Comparison of ENCODE assay signal across 8 cellular contexts in genomic region chr17:75589017-75589918, GRCh38. TPM values are rescaled to one million over a fixed set of nuclear protein-coding genes. Genes with fewer than 3 reads are reported as not detected.
A peak's percentile ranks its signal among the peaks of the same experiment; 100 is the strongest.
DNase-seq lines count a peak whose midpoint lies in the region; ATAC-seq and TF ChIP-seq lines count a peak whose summit lies in the region.

No MANE protein-coding gene starts in this region.

- intact Hi-C loops in head of caudate nucleus (cut with DNase I) = loop anchor here (5.0 to 10.0 kb wide), 2 partner anchors 72 to 164 kb away; partner anchors contain the start of genes CASKIN2 and TSEN54

- CTCF ChIA-PET in HEK293T (lab: Yijun Ruan, JAX) = interaction anchor here (2.5 kb wide), 1 partner anchor 12 kb away, joined by 20 read pairs; no protein-coding TSS in a partner anchor

- no peaks in the 10 kb centered on the region for H3K27me3 Mint-ChIP-seq in activated naive CD8-positive, alpha-beta T cell

- DNase-seq in EH (ENCODE audit: low read depth) (peak; percentile 85), HEK293T (ENCODE audit: extremely low spot score) (peak; percentile 100), NCI-H1092 (lab: John Stamatoyannopoulos, UW) (peak; percentile 86), SKM-1 (lab: John Stamatoyannopoulos, UW; ENCODE audit: unreplicated experiment) (peak; percentile 72), head of caudate nucleus (peak; percentile 82 to 99 (median 95)), omental fat pad (ENCODE audit: low spot score) (peak; percentile 93), superior temporal gyrus (ENCODE audit: extremely low spot score) (peak; percentile 70)

- POLR2A ChIA-PET in HEK293T (lab: Yijun Ruan, JAX) = interaction anchor here (1.0 to 1.3 kb wide), 4 partner anchors 11 to 318 kb away, joined by 3 to 4 read pairs (median 3); partner anchors contain the start of genes MIF4GD and TSEN54

- no peaks in the 10 kb centered on the region for H3K9me3 Mint-ChIP-seq in activated naive CD8-positive, alpha-beta T cell (ENCODE audit: low read depth)

- no peak overlapping the region for H3K27ac Mint-ChIP-seq in activated naive CD8-positive, alpha-beta T cell

- ATAC-seq in omental fat pad (ENCODE audit: low FRiP score) = peak; percentile 88

- peaks cover 9% of the 10 kb centered on the region for H3K4me1 Mint-ChIP-seq in activated naive CD8-positive, alpha-beta T cell (ENCODE audit: low read depth)

- H3K36me3 Mint-ChIP-seq in activated naive CD8-positive, alpha-beta T cell = no peaks in the 10 kb centered on the region

- H3K4me3 Mint-ChIP-seq in activated naive CD8-positive, alpha-beta T cell = peak overlapping the region; percentile 72

- TF ChIP-seq CTCF in omental fat pad (IDR thresholded peaks at IDR 0.05) = peak in 1 of 3 donors; percentile 48

TF ChIP-seq in HEK293T, 16 proteins besides CTCF, POLR2A, EP300 and RAD21:
- TF ChIP-seq FOXM1 (IDR thresholded peaks at IDR 0.05; ENCODE audit: borderline replicate concordance) (peak; percentile 67; the same call in 1 of the 2 replicates), LEF1 (IDR thresholded peaks at IDR 0.05; ENCODE audit: borderline replicate concordance) (peak; percentile 57; the same call in 1 of the 2 replicates), ARNT (IDR thresholded peaks at IDR 0.05) (peak; percentile 67; the same call in 1 of the 2 replicates), L3MBTL2 (conservative IDR thresholded peaks at IDR 0.05) (peak; percentile 57), TARDBP (IDR thresholded peaks at IDR 0.05) (no peak)

RNA-seq across cellular contexts. Expression of gene MYO15B, which starts 1.7 kb away (rescaled TPM):
- 100 to 1,000 TPM in 1 of 4 donors, 10 to 100 TPM in 3; 58.4 to 187 (median 74.3) TPM for total RNA-seq in omental fat pad

RNA-seq across cellular contexts. Expression of gene SMIM5, which starts 44.0 kb away (rescaled TPM):
- 1 to 10 TPM in 2 of 4 donors, under 1 TPM in 2; 0.31 to 2.0 (median 1.0) TPM for total RNA-seq in omental fat pad

Comparison
In these comparisons a context has a peak if more than half of its experiments do, and no peak if none do; other contexts are left out.
1. Peak in every context shown above with its lines: DNase-seq and ATAC-seq.